29 cellular contexts compared by ENCODE assay signal in the genomic region with DNA sequence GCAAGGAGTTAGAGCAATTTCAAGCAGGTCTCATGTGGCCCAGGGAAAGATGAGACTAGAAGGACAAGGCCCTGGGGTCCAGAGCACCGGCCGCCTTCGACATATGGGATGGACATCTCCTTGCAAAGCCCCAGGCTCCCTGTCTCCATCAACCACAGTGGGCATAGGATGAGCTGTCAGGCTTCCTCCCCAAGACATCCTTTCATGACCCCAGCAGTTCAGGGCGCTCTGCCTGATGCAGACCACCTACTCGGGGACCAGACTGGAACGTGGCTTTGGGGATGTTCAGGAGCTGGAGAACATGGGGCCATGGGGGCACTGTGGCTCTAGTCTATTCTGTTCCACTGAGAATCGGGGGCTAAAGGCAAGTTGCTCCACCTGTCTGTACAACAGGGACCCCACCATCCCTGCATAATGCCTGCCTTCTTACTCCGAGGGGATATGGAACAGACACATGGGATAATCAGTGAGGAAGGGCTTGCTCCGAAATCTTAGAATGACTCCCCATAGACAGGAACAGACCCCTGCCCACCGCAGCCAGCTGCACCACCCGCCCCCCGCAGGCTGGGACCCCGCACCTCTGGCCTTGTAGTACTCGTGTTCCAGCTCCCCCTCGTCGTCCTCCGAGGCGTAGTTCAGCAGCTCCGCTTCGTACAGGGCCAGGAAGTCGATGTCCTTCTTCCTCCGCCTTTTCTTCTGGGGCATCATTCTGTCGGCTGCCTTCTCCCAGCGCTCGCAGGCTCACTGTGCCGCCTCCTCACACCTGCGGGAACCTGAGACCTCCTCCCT. TPM values are rescaled to one million over a fixed set of nuclear protein-coding genes. Genes with fewer than 3 reads are reported as not detected.
"Had no signal": no experiment of that assay in that cellular context is flagged by ENCODE, and none has a peak within 500 bp of the region (broad histone marks: within the 10 kb centered on the region; RNA-seq: fewer than 3 reads in every experiment).

No MANE protein-coding gene starts in this region.

- H3K36me3 Mint-ChIP-seq: activated CD4-positive, alpha-beta memory T cell treated with anti-CD3 and anti-CD28 coated beads for 36 hours; activated naive CD8-positive, alpha-beta T cell; brain; WTC11 had no signal

- H3K4me3 Mint-ChIP-seq: activated CD4-positive, alpha-beta memory T cell treated with anti-CD3 and anti-CD28 coated beads for 36 hours; activated CD4-positive, alpha-beta T cell treated with anti-CD3 and anti-CD28 coated beads, Interleukin-2, amount 10 ng/mL, durations not matched to agents 24 days and 14 days; activated naive CD4-positive, alpha-beta T cell treated with anti-CD3 and anti-CD28 coated beads for 36 hours; activated naive CD8-positive, alpha-beta T cell; activated T-cell treated with anti-CD3 and anti-CD28 coated beads, Interleukin-2, amount 50 U/mL, for 4 hours; activated T-helper 17 cell treated with anti-CD3 and anti-CD28 coated beads, Interleukin-2, amount 50 U/mL, for 72 hours; brain; T-helper 1 cell treated with Interleukin-12 subunit alpha and Interleukin-12 subunit beta and Interleukin-4 antibody, amounts not matched to agents 30 μg/mL and 1 μg/mL, for 36 hours had no signal

- ATAC-seq: activated T-cell treated with anti-CD3 and anti-CD28 coated beads, Interleukin-2, amount 50 U/mL, for 4 hours; activated T-helper 17 cell treated with anti-CD3 and anti-CD28 coated beads, Interleukin-2, amount 50 U/mL, for 72 hours had no signal

- H3K9me3 Mint-ChIP-seq: activated CD4-positive, alpha-beta memory T cell treated with anti-CD3 and anti-CD28 coated beads for 36 hours; activated CD4-positive, alpha-beta T cell treated with anti-CD3 and anti-CD28 coated beads, Interleukin-2, amount 10 ng/mL, durations not matched to agents 24 days and 14 days; activated naive CD4-positive, alpha-beta T cell treated with anti-CD3 and anti-CD28 coated beads for 36 hours; activated T-cell treated with anti-CD3 and anti-CD28 coated beads, Interleukin-2, amount 50 U/mL, for 4 hours; activated T-helper 17 cell treated with anti-CD3 and anti-CD28 coated beads, Interleukin-2, amount 50 U/mL, for 72 hours; brain; T-helper 1 cell treated with Interleukin-12 subunit alpha and Interleukin-12 subunit beta and Interleukin-4 antibody, amounts not matched to agents 30 μg/mL and 1 μg/mL, for 36 hours; WTC11 had no signal

- H3K27ac ChIP-seq: Peyer's patch, SJSA1 had no signal

- H3K4me3 ChIP-seq: Peyer's patch, SJSA1 had no signal

- FAIRE-seq: astrocyte had no signal

- H3K36me3 ChIP-seq: Peyer's patch, SJSA1 had no signal

- H3K27me3 Mint-ChIP-seq: activated CD4-positive, alpha-beta memory T cell treated with anti-CD3 and anti-CD28 coated beads for 36 hours; activated naive CD8-positive, alpha-beta T cell; activated T-helper 17 cell treated with anti-CD3 and anti-CD28 coated beads, Interleukin-2, amount 50 U/mL, for 72 hours had no signal

- H3K27ac Mint-ChIP-seq: activated CD4-positive, alpha-beta memory T cell treated with anti-CD3 and anti-CD28 coated beads for 36 hours; activated CD4-positive, alpha-beta T cell treated with anti-CD3 and anti-CD28 coated beads, Interleukin-2, amount 10 ng/mL, durations not matched to agents 24 days and 14 days; activated naive CD4-positive, alpha-beta T cell treated with anti-CD3 and anti-CD28 coated beads for 36 hours; activated naive CD8-positive, alpha-beta T cell; activated T-helper 17 cell treated with anti-CD3 and anti-CD28 coated beads, Interleukin-2, amount 50 U/mL, for 72 hours; T-helper 1 cell treated with Interleukin-12 subunit alpha and Interleukin-12 subunit beta and Interleukin-4 antibody, amounts not matched to agents 30 μg/mL and 1 μg/mL, for 36 hours; WTC11 had no signal

- H3K9me3 ChIP-seq: Peyer's patch, SJSA1 had no signal

- H3K4me1 Mint-ChIP-seq: activated CD4-positive, alpha-beta T cell treated with anti-CD3 and anti-CD28 coated beads, Interleukin-2, amount 10 ng/mL, durations not matched to agents 24 days and 14 days; activated T-helper 17 cell treated with anti-CD3 and anti-CD28 coated beads, Interleukin-2, amount 50 U/mL, for 72 hours had no signal

- H3K27me3 ChIP-seq: Peyer's patch had no signal

- DNase-seq: activated CD4-positive, alpha-beta memory T cell treated with anti-CD3 and anti-CD28 coated beads for 36 hours; activated CD4-positive, alpha-beta T cell treated with anti-CD3 and anti-CD28 coated beads for 1 hour; activated CD4-positive, alpha-beta T cell treated with anti-CD3 and anti-CD28 coated beads, Interleukin-2, amount 10 ng/mL, durations not matched to agents 24 days and 14 days; activated CD8-positive, alpha-beta memory T cell treated with anti-CD3 and anti-CD28 coated beads for 24 hours; activated gamma-delta T cell; activated naive CD4-positive, alpha-beta T cell treated with anti-CD3 and anti-CD28 coated beads for 36 hours; activated T-cell treated with anti-CD3 and anti-CD28 coated beads, Interleukin-2, amount 50 U/mL, for 4 hours; amygdala; KG1; NCI-H1048; NCI-H1417; NCI-H1930; NCI-H2107; NCI-H2171 treated with DMSO at 0.1 percent for 48 hours; NCI-H226; NCI-H774; Peyer's patch; SHP77; T-helper 9 cell had no signal

- H3K4me1 ChIP-seq: Peyer's patch, SJSA1 had no signal

RNA-seq across cellular contexts. Expression of a gene that starts 0.5 kb away (rescaled TPM):
- total RNA-seq: activated CD4-positive, alpha-beta T cell treated with anti-CD3 and anti-CD28 coated beads, Interleukin-2, amount 10 ng/mL, durations not matched to agents 24 days and 14 days; activated T-cell treated with anti-CD3 and anti-CD28 coated beads, Interleukin-2, amount 50 U/mL, for 4 hours; activated T-helper 17 cell treated with anti-CD3 and anti-CD28 coated beads, Interleukin-2, amount 50 U/mL, for 72 hours; astrocyte; LHCN-M2; M059J; NCI-H460; SJSA1 had no signal
